Comparison of ENCODE assay signal across 23 cellular contexts in genomic region chr1:53704304-53704703, GRCh38. TPM values are rescaled to one million over a fixed set of nuclear protein-coding genes. Genes with fewer than 3 reads are reported as not detected.
DNase-seq lines count a peak whose midpoint lies in the region; ATAC-seq and TF ChIP-seq lines count a peak whose summit lies in the region.
"Had no signal": no experiment of that assay in that cellular context is flagged by ENCODE, and none has a peak within 500 bp of the region (broad histone marks: within the 10 kb centered on the region; RNA-seq: fewer than 3 reads in every experiment).

No MANE protein-coding gene starts in this region.

- BruUV-seq in PC-3 (replicated peaks; lab: Mats Ljungman, UMichigan): no TSS peak

- H3K27me3 ChIP-seq in GM23338 (ENCODE audit: insufficient read depth) (no peaks in the 10 kb centered on the region), HUES48 (ENCODE audit: control insufficient read depth, insufficient read depth, low read length) (no peaks in the 10 kb centered on the region), Loucy (ENCODE audit: insufficient read depth, low read length, poor library complexity, severe bottlenecking) (no peaks in the 10 kb centered on the region), iPS-15b (ENCODE audit: control insufficient read depth, insufficient read depth, low read length) (no peaks in the 10 kb centered on the region), PC-3 (ENCODE audit: low read length) (no peaks in the 10 kb centered on the region)
- H3K27me3 ChIP-seq: BE2C; BLaER1 treated with 17β-estradiol and CSF1 and Interleukin-3, amounts not matched to agents 10 nM and 100 nM had no signal

- POLR2A ChIA-PET in PC-3 (lab: Charles Lee; ENCODE audit: unreplicated experiment): no interaction called here

- H3K4me1 ChIP-seq in GM23338 (ENCODE audit: insufficient read depth): peaks cover 38% of the 10 kb centered on the region
- H3K4me1 ChIP-seq in HUES48 (ENCODE audit: control insufficient read depth, insufficient read depth, low read length): peaks cover 40% of the 10 kb centered on the region
- H3K4me1 ChIP-seq in Loucy (ENCODE audit: insufficient read depth, low read length, poor library complexity, severe bottlenecking): peaks cover 55% of the 10 kb centered on the region
- peaks cover 29% of the 10 kb centered on the region for H3K4me1 ChIP-seq in iPS-15b (ENCODE audit: control insufficient read depth, insufficient read depth, low read length)
- no peaks in the 10 kb centered on the region for H3K4me1 ChIP-seq in PC-3 (ENCODE audit: insufficient read depth, low read length)
- H3K4me1 ChIP-seq: A549; BE2C; BLaER1 treated with 17β-estradiol and CSF1 and Interleukin-3, amounts not matched to agents 10 nM and 100 nM; HAP-1 had no signal

- no peak overlapping the region for H3K4me3 Mint-ChIP-seq in GM23338
- H3K4me3 Mint-ChIP-seq: CD14-positive monocyte; CD4-positive, alpha-beta T cell; CD8-positive, alpha-beta memory T cell; HFFc6 had no signal

- H3K9ac ChIP-seq in HUES48 (ENCODE audit: low read depth, low read length) (no peak overlapping the region), Loucy (ENCODE audit: low read depth, low read length, poor library complexity, severe bottlenecking) (peak overlapping the region; percentile 39), iPS-15b (ENCODE audit: low read depth, low read length) (peak overlapping the region; percentile 47), PC-3 (ENCODE audit: low read length) (no peak overlapping the region)
- H3K9ac ChIP-seq: BLaER1 treated with 17β-estradiol and CSF1 and Interleukin-3, amounts not matched to agents 10 nM and 100 nM had no signal

- H3K9me3 Mint-ChIP-seq in GM23338: no peaks in the 10 kb centered on the region; the same call in 2 of the 3 replicates
- H3K9me3 Mint-ChIP-seq: CD14-positive monocyte; CD4-positive, alpha-beta T cell; HFFc6 had no signal

- 0 out of 2 replicates have a peak overlapping the region, but pooled peaks have one; percentile 52 for H3K27ac Mint-ChIP-seq in GM23338
- H3K27ac Mint-ChIP-seq: CD14-positive monocyte; CD4-positive, alpha-beta T cell; HFFc6 had no signal

- H3K9me2 ChIP-seq in GM23338 (ENCODE audit: insufficient read depth) (no peaks in the 10 kb centered on the region), Loucy (replicated peaks; ENCODE audit: low read depth, low read length) (no peaks in the 10 kb centered on the region), PC-3 (replicated peaks; ENCODE audit: low read length) (no peaks in the 10 kb centered on the region)

- H3K9me3 ChIP-seq in HUES48 (ENCODE audit: control insufficient read depth, insufficient read depth, low read length) (no peaks in the 10 kb centered on the region), Loucy (ENCODE audit: insufficient read depth, low read depth, low read length) (no peaks in the 10 kb centered on the region), iPS-15b (ENCODE audit: control insufficient read depth, insufficient read depth, low read length) (no peaks in the 10 kb centered on the region), PC-3 (ENCODE audit: low read length) (no peaks in the 10 kb centered on the region)
- H3K9me3 ChIP-seq: A549; BE2C; BLaER1 treated with 17β-estradiol and CSF1 and Interleukin-3, amounts not matched to agents 10 nM and 100 nM; HAP-1 had no signal

- H3K4me2 ChIP-seq in GM23338: peak overlapping the region; percentile 34
- H3K4me2 ChIP-seq in Loucy (ENCODE audit: low read depth, low read length, poor library complexity, severe bottlenecking): peak overlapping the region; percentile 16
- no peak overlapping the region for H3K4me2 ChIP-seq in PC-3 (ENCODE audit: low read length)
- H3K4me2 ChIP-seq: A549; BLaER1 treated with 17β-estradiol and CSF1 and Interleukin-3, amounts not matched to agents 10 nM and 100 nM had no signal

- H3F3A ChIP-seq in GM23338 (replicated peaks; ENCODE audit: low read depth): peaks cover 13% of the 10 kb centered on the region; the same call in 1 of the 2 replicates
- H3F3A ChIP-seq in Loucy (ENCODE audit: low read depth): no peaks in the 10 kb centered on the region
- H3F3A ChIP-seq in PC-3 (ENCODE audit: low read length, unreplicated experiment): no peaks in the 10 kb centered on the region

- no peaks in the 10 kb centered on the region for H4K20me1 ChIP-seq in GM23338 (replicated peaks; ENCODE audit: insufficient read depth)
- H4K20me1 ChIP-seq in Loucy (ENCODE audit: insufficient read depth, low read length, poor library complexity, severe bottlenecking): no peaks in the 10 kb centered on the region
- H4K20me1 ChIP-seq in PC-3 (ENCODE audit: low read length): no peaks in the 10 kb centered on the region
- H4K20me1 ChIP-seq: BLaER1 treated with 17β-estradiol and CSF1 and Interleukin-3, amounts not matched to agents 10 nM and 100 nM had no signal

- H3K27me3 Mint-ChIP-seq in GM23338 (ENCODE audit: insufficient read depth, low read depth, poor library complexity): peaks cover 10% of the 10 kb centered on the region

- DNase-seq in GM23338 (ENCODE audit: low spot score) (no peak), posterior vena cava (ENCODE audit: low spot score) (no peak), PC-3 (no peak), SW480 (ENCODE audit: low spot score) (no peak)
- DNase-seq: 8988T; ACHN; AML-193; BE2C; CD4-positive, alpha-beta T cell; CD8-positive, alpha-beta memory T cell; DMS 273 treated with DMSO at 0.1 percent for 48 hours; DMS79; EL; GDM1; HFFc6 had no signal

- peak overlapping the region; percentile 71; the same call in 1 of the 2 replicates for H3K27ac ChIP-seq in GM23338 (ENCODE audit: low read depth)
- peak overlapping the region; percentile 33 for H3K27ac ChIP-seq in HUES48 (ENCODE audit: low read depth, low read length)
- H3K27ac ChIP-seq in PC-3 (ENCODE audit: low read length): no peak overlapping the region
- H3K27ac ChIP-seq: A549; BLaER1 treated with 17β-estradiol and CSF1 and Interleukin-3, amounts not matched to agents 10 nM and 100 nM had no signal

- ATAC-seq in GM23338 (peak; percentile 10), PC-3 (no peak), HG02623 (IDR thresholded peaks at IDR 0.05; ENCODE audit: unreplicated experiment) (no peak)
- ATAC-seq: A549 had no signal

- TF ChIP-seq CTCF in GM23338 (conservative IDR thresholded peaks at IDR 0.05; ENCODE audit: low read depth in 2 of 2) (no peak), Loucy (conservative IDR thresholded peaks at IDR 0.05; ENCODE audit: low read length) (no peak), PC-3 (conservative IDR thresholded peaks at IDR 0.05; ENCODE audit: low read depth, low read length) (no peak)

- H2AFZ ChIP-seq in GM23338: peak overlapping the region; percentile 13; the same call in 1 of the 2 replicates
- no peak overlapping the region for H2AFZ ChIP-seq in Loucy (ENCODE audit: low read length)
- H2AFZ ChIP-seq in PC-3 (ENCODE audit: low read length): no peak overlapping the region

- intact Hi-C loops in posterior vena cava (cut with DNase I) (no loop called here), PC-3 (cut with micrococcal nuclease) (no loop called here)

- H3K36me3 Mint-ChIP-seq in GM23338 (ENCODE audit: low read depth): no peaks in the 10 kb centered on the region
- H3K36me3 Mint-ChIP-seq: CD14-positive monocyte; CD8-positive, alpha-beta memory T cell had no signal

- H3K4me3 ChIP-seq in GM23338 (peak overlapping the region; percentile 23; the same call in 1 of the 2 replicates), HUES48 (ENCODE audit: low read depth, low read length) (no peak overlapping the region), Loucy (ENCODE audit: low read length, poor library complexity, severe bottlenecking) (no peak overlapping the region), iPS-15b (ENCODE audit: low read depth, low read length) (no peak overlapping the region), PC-3 (ENCODE audit: low read length) (no peak overlapping the region)
- H3K4me3 ChIP-seq: A549; BLaER1 treated with 17β-estradiol and CSF1 and Interleukin-3, amounts not matched to agents 10 nM and 100 nM; HAP-1 had no signal

- H3K4me1 Mint-ChIP-seq in GM23338: peaks cover 53% of the 10 kb centered on the region
- H3K4me1 Mint-ChIP-seq: CD14-positive monocyte; CD8-positive, alpha-beta memory T cell had no signal

- H3K79me2 ChIP-seq in GM23338 (replicated peaks; ENCODE audit: insufficient read depth) (no peaks in the 10 kb centered on the region), Loucy (ENCODE audit: insufficient read depth, low read length) (no peaks in the 10 kb centered on the region), PC-3 (ENCODE audit: low read length) (no peaks in the 10 kb centered on the region)

- CTCF ChIA-PET in PC-3 (lab: Charles Lee): no interaction called here

- H3K36me3 ChIP-seq in GM23338 (ENCODE audit: insufficient read depth) (no peaks in the 10 kb centered on the region), HUES48 (ENCODE audit: control insufficient read depth, insufficient read depth, low read length) (no peaks in the 10 kb centered on the region), Loucy (ENCODE audit: insufficient read depth, low read length) (no peaks in the 10 kb centered on the region), iPS-15b (ENCODE audit: control insufficient read depth, insufficient read depth, low read length) (no peaks in the 10 kb centered on the region), PC-3 (ENCODE audit: low read depth, low read length) (no peaks in the 10 kb centered on the region)
- H3K36me3 ChIP-seq: BE2C; BLaER1 treated with 17β-estradiol and CSF1 and Interleukin-3, amounts not matched to agents 10 nM and 100 nM; HAP-1 had no signal

TF ChIP-seq in GM23338, 12 proteins besides CTCF, POLR2A, EP300 and RAD21 (continues in another document):
- TF ChIP-seq EZH2 (IDR thresholded peaks at IDR 0.05; ENCODE audit: low read depth, unreplicated experiment): no peak

RNA-seq across cellular contexts. Expression of gene GLIS1, which starts 34.7 kb away (rescaled TPM):
- total RNA-seq in GM23338 (2014; rRNA removed; shearing (Covaris generic)): 0.04 and 0.31 TPM in 2 replicates
- 0.12 and 0.26 TPM in 2 replicates for polyA plus RNA-seq in GM23338 (2016; fragmentation: Nextera tagmentation; extraction: Ambion mirVana)
- total RNA-seq in posterior vena cava (1 to 10 TPM in 1 of 2 donors, under 1 TPM in 1; 0.74 to 1.7 TPM), PC-3 (2014; rRNA removed) (1.7 and 2.6 TPM in 2 replicates)
- total RNA-seq: CD4-positive, alpha-beta T cell; CD8-positive, alpha-beta memory T cell had no signal
- polyA plus RNA-seq: CD14-positive monocyte had no signal

Comparison
In these comparisons a context has a peak if more than half of its experiments do, and no peak if none do; other contexts are left out.
1. H3K9ac ChIP-seq: peak in Loucy (single experiment) and iPS-15b (single experiment); none in HUES48 (single experiment) and PC-3 (single experiment).